Comparison of ENCODE assay signal across 8 cellular contexts in genomic region chr11:57637626-57638004, GRCh38. TPM values are rescaled to one million over a fixed set of nuclear protein-coding genes. Genes with fewer than 3 reads are reported as not detected.
DNase-seq lines count a peak whose midpoint lies in the region; ATAC-seq and TF ChIP-seq lines count a peak whose summit lies in the region.
"Had no signal": no experiment of that assay in that cellular context is flagged by ENCODE, and none has a peak within 500 bp of the region (broad histone marks: within the 10 kb centered on the region; RNA-seq: fewer than 3 reads in every experiment).

No MANE protein-coding gene starts in this region.

- peaks cover 6 to 26% of the 10 kb centered on the region in 2 experiments; a peak in 3 of 4 replicates for H3K4me1 ChIP-seq in HCT116 (ENCODE audit: control insufficient read depth in 1 of 2, insufficient read depth in 2 of 2, low read length in 2 of 2)
- H3K4me1 ChIP-seq in ascending aorta, result peaks cover 3 to 27% of the 10 kb centered on the region in 2 donors
- H3K4me1 ChIP-seq in iPS-20b (ENCODE audit: insufficient read depth, low read length), result peaks cover 32% of the 10 kb centered on the region

- H3K4me3 ChIP-seq in HCT116 (replicated peaks in 1 of 2; ENCODE audit: low read depth in 1 of 2, low read length in 2 of 2), result peak overlapping the region; percentile 9 to 75; a peak in 2 of 4 replicates
- H3K4me3 ChIP-seq in ascending aorta, result peak overlapping the region; percentile 86 to 94
- peak overlapping the region; percentile 63 for H3K4me3 ChIP-seq in iPS-20b (ENCODE audit: low read length)

- TF ChIP-seq CTCF in HCT116 (IDR thresholded peaks at IDR 0.05 in 2 of 3, conservative IDR thresholded peaks at IDR 0.05 in 1 of 3; ENCODE audit: borderline replicate concordance in 1 of 3, insufficient read depth in 1 of 3, low read depth in 2 of 3, low read length in 2 of 3) (no peak), ascending aorta (IDR thresholded peaks at IDR 0.05) (no peak)

- H3K4me2 ChIP-seq in HCT116 (ENCODE audit: low read length), result peak overlapping the region; percentile 73

- peak overlapping the region; percentile 88 to 90 for H3K4me3 Mint-ChIP-seq in stimulated activated naive B cell treated with anti-CD40 and anti-IgM and Interleukin-4, amounts not matched to agents 10 μg/mL and 1 μg/mL and 100 μg/mL, for 72 hours

- no peak overlapping the region for H2AFZ ChIP-seq in HCT116 (ENCODE audit: low read depth, low read length, poor library complexity, severe bottlenecking)

- no peaks in the 10 kb centered on the region for H3K9me3 Mint-ChIP-seq in stimulated activated naive B cell treated with anti-CD40 and anti-IgM and Interleukin-4, amounts not matched to agents 10 μg/mL and 1 μg/mL and 100 μg/mL, for 72 hours
- H3K9me3 Mint-ChIP-seq: activated naive CD4-positive, alpha-beta T cell treated with anti-CD3 and anti-CD28 coated beads, Interleukin-2, amount 50 U/mL, for 72 hours had no signal

- H3K27ac ChIP-seq in HCT116 (ENCODE audit: low read depth, low read length) (peak overlapping the region; percentile 33; the same call in 1 of the 2 replicates), ascending aorta (peak overlapping the region in 1 of 2 donors; percentile 82), iPS-20b (ENCODE audit: low read length) (peak overlapping the region; percentile 98)

- TF ChIP-seq POLR2A in HCT116 (IDR thresholded peaks at IDR 0.05; ENCODE audit: borderline replicate concordance, extremely low read depth, insufficient read depth, insufficient read length), result no peak

- no peak for TF ChIP-seq RAD21 in HCT116 (IDR thresholded peaks at IDR 0.05; ENCODE audit: low read depth)

- H3K9me3 ChIP-seq in HCT116 (ENCODE audit: control insufficient read depth in 1 of 2, insufficient read depth in 1 of 2, low read depth in 1 of 2, low read length in 2 of 2), result no peaks in the 10 kb centered on the region
- H3K9me3 ChIP-seq in ascending aorta, result no peaks in the 10 kb centered on the region
- H3K9me3 ChIP-seq in iPS-20b (ENCODE audit: insufficient read depth, low read depth, low read length), result no peaks in the 10 kb centered on the region

- peak overlapping the region; percentile 85 for H3K9ac ChIP-seq in HCT116 (ENCODE audit: low read length)
- H3K9ac ChIP-seq in iPS-20b (ENCODE audit: low read depth, low read length), result peak overlapping the region; percentile 93

- H3K36me3 ChIP-seq in HCT116 (ENCODE audit: control insufficient read depth in 1 of 2, insufficient read depth in 2 of 2, low read length in 2 of 2) (no peaks in the 10 kb centered on the region), ascending aorta (no peaks in the 10 kb centered on the region), iPS-20b (ENCODE audit: insufficient read depth, low read depth, low read length) (peaks cover 31% of the 10 kb centered on the region)

- no TSS peak for BruUV-seq in HCT116 (replicated peaks; lab: Mats Ljungman, UMichigan)

- no peaks in the 10 kb centered on the region for H4K20me1 ChIP-seq in HCT116 (ENCODE audit: insufficient read depth)

- ATAC-seq in HCT116, result no peak
- ATAC-seq in stimulated activated naive B cell treated with anti-CD40 and anti-IgM and Interleukin-4, amounts not matched to agents 10 μg/mL and 1 μg/mL and 100 μg/mL, for 72 hours (replicated peaks), result no peak
- no peak for ATAC-seq in HG02852 (IDR thresholded peaks at IDR 0.05; ENCODE audit: unreplicated experiment)

- intact Hi-C loops in HCT116 (cut with micrococcal nuclease), result no loop called here
- intact Hi-C loops in ascending aorta (cut with DNase I), result loop anchor here (2.0 kb wide), 1 partner anchor 41 kb away; the partner anchor contains the start of gene SERPING1

- no peaks in the 10 kb centered on the region for H3K36me3 Mint-ChIP-seq in stimulated activated naive B cell treated with anti-CD40 and anti-IgM and Interleukin-4, amounts not matched to agents 10 μg/mL and 1 μg/mL and 100 μg/mL, for 72 hours

- H3K27ac Mint-ChIP-seq in stimulated activated naive B cell treated with anti-CD40 and anti-IgM and Interleukin-4, amounts not matched to agents 10 μg/mL and 1 μg/mL and 100 μg/mL, for 72 hours, result peak overlapping the region; percentile 88

- H3K9me2 ChIP-seq in HCT116 (ENCODE audit: insufficient read depth), result no peaks in the 10 kb centered on the region

- no peak for DNase-seq in HCT116 (ENCODE audit: low read depth, low spot score)
- DNase-seq in ascending aorta (ENCODE audit: low spot score in 2 of 2), result no peak
- DNase-seq in stimulated activated naive B cell treated with anti-CD40 and anti-IgM and Interleukin-4, amounts not matched to agents 10 μg/mL and 1 μg/mL and 100 μg/mL, for 72 hours, result no peak
- no peak for DNase-seq in RKO (ENCODE audit: low spot score)
- DNase-seq in HT-29 (ENCODE audit: low spot score), result no peak

- peaks cover 10% of the 10 kb centered on the region for H3K79me2 ChIP-seq in HCT116 (ENCODE audit: insufficient read depth, low read length)

- RAD21 ChIA-PET in HCT116 (lab: Charles Lee; ENCODE audit: low non-redundant PET in 1 of 2, low total read pairs in 2 of 2, uncharacterized antibody in 2 of 2, unreplicated experiment in 2 of 2), result no interaction called here

- H3K4me1 Mint-ChIP-seq in stimulated activated naive B cell treated with anti-CD40 and anti-IgM and Interleukin-4, amounts not matched to agents 10 μg/mL and 1 μg/mL and 100 μg/mL, for 72 hours, result peaks cover 12 to 30% of the 10 kb centered on the region in 2 donors

- H3K27me3 ChIP-seq in HCT116 (ENCODE audit: insufficient read depth, low read length) (peaks cover 4% of the 10 kb centered on the region; the same call in 1 of the 2 replicates), ascending aorta (no peaks in the 10 kb centered on the region), iPS-20b (ENCODE audit: insufficient read depth, low read length) (no peaks in the 10 kb centered on the region)

- peaks cover 44% of the 10 kb centered on the region in 2 donors for H3K27me3 Mint-ChIP-seq in stimulated activated naive B cell treated with anti-CD40 and anti-IgM and Interleukin-4, amounts not matched to agents 10 μg/mL and 1 μg/mL and 100 μg/mL, for 72 hours

- POLR2A ChIA-PET in HCT116 (lab: Charles Lee), result no interaction called here

- CTCF ChIA-PET in HCT116 (lab: Charles Lee), result no interaction called here

TF ChIP-seq in HCT116, 20 proteins besides CTCF, POLR2A, EP300 and RAD21:
- TF ChIP-seq EZH2 (IDR thresholded peaks at IDR 0.05), result no peak
- no peak for TF ChIP-seq SIN3A (IDR thresholded peaks at IDR 0.05; ENCODE audit: low read depth)
- TF ChIP-seq YY1 (IDR thresholded peaks at IDR 0.05; ENCODE audit: extremely low read depth, insufficient replicate concordance, low read depth, low read length), result no peak
- TF ChIP-seq ZFX (IDR thresholded peaks at IDR 0.05), result no peak
- no peak for TF ChIP-seq MAX (IDR thresholded peaks at IDR 0.05)
- no peak for TF ChIP-seq FOSL1 (IDR thresholded peaks at IDR 0.05; ENCODE audit: low read depth)
- TF ChIP-seq TCF7L2 (IDR thresholded peaks at IDR 0.05; ENCODE audit: borderline replicate concordance, extremely low read depth, insufficient read depth, insufficient read length), result no peak
- TF ChIP-seq POLR2AphosphoS5 (IDR thresholded peaks at IDR 0.05; ENCODE audit: low read depth, low read length), result no peak
- TF ChIP-seq JUND (IDR thresholded peaks at IDR 0.05), result no peak
- no peak for TF ChIP-seq ATF3 (IDR thresholded peaks at IDR 0.05)
- TF ChIP-seq SP1 (IDR thresholded peaks at IDR 0.05; ENCODE audit: low read depth), result no peak
- no peak for TF ChIP-seq CEBPB (IDR thresholded peaks at IDR 0.05; ENCODE audit: low read depth)
- TF ChIP-seq ZBTB33 (IDR thresholded peaks at IDR 0.05; ENCODE audit: extremely low read depth, insufficient replicate concordance, low read length), result no peak

RNA-seq across cellular contexts. Expression of gene YPEL4, which starts 12.1 kb away (rescaled TPM):
- total RNA-seq in HCT116 (2021; ENCODE audit: unreplicated experiment) (0.32 TPM), ascending aorta (not detected)
- polyA plus RNA-seq in HCT116 (2012), result 0.52 and 0.83 TPM in 2 replicates
- not detected in 2 replicates for total RNA-seq in HT-29 (2014; rRNA removed; shearing (Covaris generic))

RNA-seq across cellular contexts. Expression of gene CLP1, which starts 19.9 kb away (rescaled TPM):
- 17.7 TPM for total RNA-seq in HCT116 (2021; ENCODE audit: unreplicated experiment)
- polyA plus RNA-seq in HCT116 (2012), result 13.1 and 13.8 TPM in 2 replicates
- total RNA-seq in ascending aorta, result 1.2 TPM
- total RNA-seq in HT-29 (2014; rRNA removed; shearing (Covaris generic)), result 19.1 and 19.8 TPM in 2 replicates

RNA-seq across cellular contexts. Expression of gene ZDHHC5, which starts 30.3 kb away (rescaled TPM):
- total RNA-seq in HCT116 (2021; ENCODE audit: unreplicated experiment) (64.1 TPM), ascending aorta (26.2 TPM)
- polyA plus RNA-seq in HCT116 (2012), result 56.8 and 57.1 TPM in 2 replicates
- total RNA-seq in HT-29 (2014; rRNA removed; shearing (Covaris generic)), result 63.0 and 65.9 TPM in 2 replicates

RNA-seq across cellular contexts. Expression of gene SERPING1, which starts 40.1 kb away (rescaled TPM):
- total RNA-seq in HCT116 (2021; ENCODE audit: unreplicated experiment), result 3.4 TPM
- 4.1 and 4.6 TPM in 2 replicates for polyA plus RNA-seq in HCT116 (2012)
- 607 TPM for total RNA-seq in ascending aorta
- total RNA-seq in HT-29 (2014; rRNA removed; shearing (Covaris generic)), result not detected in 2 replicates
